9 cellular contexts compared by ENCODE assay signal in the genomic region with DNA sequence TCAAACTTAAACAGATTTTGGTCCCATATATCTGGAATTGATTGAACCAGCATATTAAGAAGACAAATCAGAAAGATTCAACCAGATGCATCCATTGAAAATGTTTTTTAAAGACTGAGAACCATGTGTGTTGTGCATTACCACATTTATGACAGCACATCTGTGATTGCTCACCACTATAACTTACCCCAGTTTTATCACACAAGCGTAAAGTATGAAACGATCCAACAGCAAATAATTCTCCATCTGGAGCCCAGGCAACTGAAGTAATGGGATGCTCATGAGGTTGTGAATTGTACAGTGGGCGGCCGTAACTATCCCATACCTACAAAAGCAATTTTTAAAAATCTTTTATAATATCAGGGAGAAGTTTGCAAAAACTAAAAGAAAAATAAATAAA.
"Had no signal": no experiment of that assay in that cellular context is flagged by ENCODE, and none has a peak within 500 bp of the region (broad histone marks: within the 10 kb centered on the region; RNA-seq: fewer than 3 reads in every experiment).

No MANE protein-coding gene starts in this region.

- H3K4me1 ChIP-seq: HAP-1 had no signal

- H3K4me3 Mint-ChIP-seq: HFFc6, IgD-negative memory B cell had no signal

- H3K9me3 ChIP-seq: HAP-1 had no signal

- H3K27me3 Mint-ChIP-seq: IgD-negative memory B cell had no signal

- H3K9me3 Mint-ChIP-seq: HFFc6, IgD-negative memory B cell had no signal

- H3K36me3 ChIP-seq: HAP-1 had no signal

- DNase-seq: GM23248, GOT3, H7, HFFc6 had no signal

- H3K4me3 ChIP-seq: GM23248, HAP-1 had no signal

- H2AFZ ChIP-seq: GM23248 had no signal

- H3K27ac ChIP-seq: GM23248, HL-60 had no signal

- H3K27ac Mint-ChIP-seq: HFFc6, IgD-negative memory B cell had no signal

- H3K4me1 Mint-ChIP-seq: IgD-negative memory B cell had no signal

- H3K9ac ChIP-seq: GM23248 had no signal

- ATAC-seq: HCT116, HepG2 had no signal
